Comparison of ENCODE assay signal across 20 cellular contexts in the genomic region with DNA sequence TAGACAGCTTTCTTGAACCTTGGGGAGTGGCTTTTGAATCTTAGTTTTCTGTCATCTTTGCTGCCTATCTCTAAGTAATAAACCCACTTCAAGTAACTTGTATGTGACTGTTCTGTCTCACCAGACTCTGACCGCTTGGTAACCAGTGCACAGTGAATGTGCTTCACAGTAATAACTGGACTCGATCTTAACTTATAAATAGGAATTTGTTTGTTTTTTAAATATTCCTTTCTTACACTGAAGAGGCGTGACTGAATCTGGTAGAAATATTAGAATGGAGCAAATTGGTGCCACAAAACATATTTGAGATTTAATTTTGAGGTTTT.
DNase-seq lines count a peak whose midpoint lies in the region; ATAC-seq, FAIRE-seq and TF ChIP-seq lines count a peak whose summit lies in the region.
"Had no signal": no experiment of that assay in that cellular context is flagged by ENCODE, and none has a peak within 500 bp of the region (broad histone marks: within the 10 kb centered on the region; RNA-seq: fewer than 3 reads in every experiment).

No MANE protein-coding gene starts in this region.

- H3K79me2 ChIP-seq in SK-N-SH (ENCODE audit: insufficient read depth), result no peaks in the 10 kb centered on the region

- TF ChIP-seq CTCF in SK-N-SH (IDR thresholded peaks at IDR 0.05), result no peak
- TF ChIP-seq CTCF in bronchial epithelial cell (IDR thresholded peaks at IDR 0.05; ENCODE audit: insufficient read depth, low read length, severe bottlenecking), result no peak
- no peak for TF ChIP-seq CTCF in left lung (IDR thresholded peaks at IDR 0.05)
- no peak for TF ChIP-seq CTCF in thoracic aorta (IDR thresholded peaks at IDR 0.05)

- no peaks in the 10 kb centered on the region for H3K9me3 ChIP-seq in SK-N-SH
- H3K9me3 ChIP-seq in left lung, result no peaks in the 10 kb centered on the region
- no peaks in the 10 kb centered on the region for H3K9me3 ChIP-seq in thoracic aorta

- peak overlapping the region; percentile 19; the same call in 1 of the 2 replicates for H2AFZ ChIP-seq in SK-N-SH (ENCODE audit: low read depth)

- H3K4me1 ChIP-seq in SK-N-SH (ENCODE audit: control insufficient read depth in 1 of 2, insufficient read depth in 2 of 2, low read depth in 1 of 2, low read length in 1 of 2) (peaks cover 4 to 10% of the 10 kb centered on the region in 2 experiments; a peak in 3 of 4 replicates), left lung (no peaks in the 10 kb centered on the region), thoracic aorta (ENCODE audit: control insufficient read depth in 1 of 2, low read depth in 2 of 2) (peaks cover 10 to 23% of the 10 kb centered on the region in 2 donors)

- no peak overlapping the region for H3K9ac ChIP-seq in SK-N-SH
- H3K9ac ChIP-seq: KMS-11 had no signal

- H3K27ac ChIP-seq in SK-N-SH (ENCODE audit: low read depth in 2 of 2, low read length in 1 of 2), result peak overlapping the region in 1 of 2 experiments; percentile 32; a peak in 3 of 4 replicates
- no peak overlapping the region for H3K27ac ChIP-seq in left lung
- peak overlapping the region; percentile 52 to 78 for H3K27ac ChIP-seq in thoracic aorta
- H3K27ac ChIP-seq: 22Rv1, KMS-11 had no signal

- TF ChIP-seq RAD21 in SK-N-SH (IDR thresholded peaks at IDR 0.05; ENCODE audit: low read length), result no peak

- no peaks in the 10 kb centered on the region for H4K20me1 ChIP-seq in SK-N-SH (ENCODE audit: insufficient read depth)

- H3K27me3 ChIP-seq in SK-N-SH (ENCODE audit: insufficient read depth), result no peaks in the 10 kb centered on the region
- no peaks in the 10 kb centered on the region for H3K27me3 ChIP-seq in bronchial epithelial cell (ENCODE audit: control insufficient read depth, insufficient read depth, low read length)
- no peaks in the 10 kb centered on the region for H3K27me3 ChIP-seq in left lung
- no peaks in the 10 kb centered on the region for H3K27me3 ChIP-seq in thoracic aorta (replicated peaks; ENCODE audit: insufficient read depth)

- FAIRE-seq in bronchial epithelial cell (lab: Jason Lieb, UNC), result no peak
- FAIRE-seq: GM12878, GM18507 had no signal

- ATAC-seq in SK-N-SH treated with all-trans-retinoic acid at 6 μM for 48 hours (no peak), left lung (peak; percentile 34), thoracic aorta (ENCODE audit: insufficient number of reproducible peaks, low FRiP score, low read depth) (no peak), HG02885 (IDR thresholded peaks at IDR 0.05; ENCODE audit: poor library complexity, unreplicated experiment) (no peak), HG02884 (IDR thresholded peaks at IDR 0.05; ENCODE audit: unreplicated experiment) (no peak)
- ATAC-seq: GM12878, Panc1 had no signal

- DNase-seq in SK-N-SH (no peak), bronchial epithelial cell (ENCODE audit: low read depth) (peak; percentile 25), left lung (no peak), thoracic aorta (ENCODE audit: low spot score) (no peak)
- no peak for DNase-seq in activated CD4-positive, alpha-beta T cell treated with anti-CD3 and anti-CD28 coated beads, Interleukin-2, amount 50 U/mL, for 1 hour
- DNase-seq: CD4-positive, alpha-beta memory T cell; DMS79 treated with DMSO at 0.1 percent for 48 hours; GDM1; GOT3; NCI-H1092; NCI-H146; NCI-H2081 had no signal

- no peak for TF ChIP-seq EP300 in SK-N-SH (IDR thresholded peaks at IDR 0.05; ENCODE audit: borderline replicate concordance in 1 of 2, low read depth in 1 of 2, low read length in 1 of 2)

- peaks cover 3% of the 10 kb centered on the region for H3F3A ChIP-seq in SK-N-SH (replicated peaks; ENCODE audit: insufficient read depth)

- H3K36me3 ChIP-seq in SK-N-SH (replicated peaks in 1 of 2; ENCODE audit: control insufficient read depth in 1 of 2, insufficient read depth in 2 of 2, low read length in 1 of 2) (no peaks in the 10 kb centered on the region), bronchial epithelial cell (ENCODE audit: control insufficient read depth, insufficient read depth, low read length) (no peaks in the 10 kb centered on the region), left lung (no peaks in the 10 kb centered on the region), thoracic aorta (no peaks in the 10 kb centered on the region)

- intact Hi-C loops in left lung (cut with DNase I), result no loop called here

- no peak overlapping the region for H3K4me2 ChIP-seq in SK-N-SH
- H3K4me2 ChIP-seq: KMS-11 had no signal

- H3K9me2 ChIP-seq in SK-N-SH, result no peaks in the 10 kb centered on the region

- POLR2A ChIA-PET in SK-N-SH (lab: Yijun Ruan, JAX), result no interaction called here

- H3K4me3 ChIP-seq in SK-N-SH (ENCODE audit: low read depth in 2 of 2, low read length in 1 of 2) (no peak overlapping the region), bronchial epithelial cell (ENCODE audit: low read depth, low read length) (no peak overlapping the region), left lung (no peak overlapping the region), thoracic aorta (no peak overlapping the region)
- H3K4me3 ChIP-seq: GM12878 had no signal

- CTCF ChIA-PET in SK-N-SH (lab: Yijun Ruan, JAX), result interaction anchor here (1.1 kb wide), 1 partner anchor 47 kb away, joined by 4 read pairs; no protein-coding TSS in a partner anchor

- 85% methylated on average over 3 of the region's 3 CpGs for WGBS in SK-N-SH (ENCODE audit: low lambda C conversion rate)

TF ChIP-seq in SK-N-SH, 30 proteins besides CTCF, POLR2A, EP300 and RAD21 (continues in another document):
- TF ChIP-seq MXI1 (IDR thresholded peaks at IDR 0.05; ENCODE audit: low read depth, low read length) (no peak), TCF12 (IDR thresholded peaks at IDR 0.05) (no peak), SMC3 (IDR thresholded peaks at IDR 0.05; ENCODE audit: low read depth, low read length) (no peak), EZH2phosphoT487 (IDR thresholded peaks at IDR 0.05; ENCODE audit: borderline replicate concordance, low read depth) (no peak)
- TF ChIP-seq, protein P1, sequence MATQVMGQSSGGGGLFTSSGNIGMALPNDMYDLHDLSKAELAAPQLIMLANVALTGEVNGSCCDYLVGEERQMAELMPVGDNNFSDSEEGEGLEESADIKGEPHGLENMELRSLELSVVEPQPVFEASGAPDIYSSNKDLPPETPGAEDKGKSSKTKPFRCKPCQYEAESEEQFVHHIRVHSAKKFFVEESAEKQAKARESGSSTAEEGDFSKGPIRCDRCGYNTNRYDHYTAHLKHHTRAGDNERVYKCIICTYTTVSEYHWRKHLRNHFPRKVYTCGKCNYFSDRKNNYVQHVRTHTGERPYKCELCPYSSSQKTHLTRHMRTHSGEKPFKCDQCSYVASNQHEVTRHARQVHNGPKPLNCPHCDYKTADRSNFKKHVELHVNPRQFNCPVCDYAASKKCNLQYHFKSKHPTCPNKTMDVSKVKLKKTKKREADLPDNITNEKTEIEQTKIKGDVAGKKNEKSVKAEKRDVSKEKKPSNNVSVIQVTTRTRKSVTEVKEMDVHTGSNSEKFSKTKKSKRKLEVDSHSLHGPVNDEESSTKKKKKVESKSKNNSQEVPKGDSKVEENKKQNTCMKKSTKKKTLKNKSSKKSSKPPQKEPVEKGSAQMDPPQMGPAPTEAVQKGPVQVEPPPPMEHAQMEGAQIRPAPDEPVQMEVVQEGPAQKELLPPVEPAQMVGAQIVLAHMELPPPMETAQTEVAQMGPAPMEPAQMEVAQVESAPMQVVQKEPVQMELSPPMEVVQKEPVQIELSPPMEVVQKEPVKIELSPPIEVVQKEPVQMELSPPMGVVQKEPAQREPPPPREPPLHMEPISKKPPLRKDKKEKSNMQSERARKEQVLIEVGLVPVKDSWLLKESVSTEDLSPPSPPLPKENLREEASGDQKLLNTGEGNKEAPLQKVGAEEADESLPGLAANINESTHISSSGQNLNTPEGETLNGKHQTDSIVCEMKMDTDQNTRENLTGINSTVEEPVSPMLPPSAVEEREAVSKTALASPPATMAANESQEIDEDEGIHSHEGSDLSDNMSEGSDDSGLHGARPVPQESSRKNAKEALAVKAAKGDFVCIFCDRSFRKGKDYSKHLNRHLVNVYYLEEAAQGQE (IDR thresholded peaks at IDR 0.05; ENCODE audit: low read depth, low read length), result no peak

TF ChIP-seq in SK-N-SH treated with all-trans-retinoic acid at 6 μM for 48 hours, 23 proteins besides CTCF, POLR2A, EP300 and RAD21 (continues in another document):
- TF ChIP-seq RARB (CRISPR knock-in tag; IDR thresholded peaks at IDR 0.05) (no peak), CSDC2 (CRISPR knock-in tag; IDR thresholded peaks at IDR 0.05) (no peak), SNAI2 (CRISPR knock-in tag; IDR thresholded peaks at IDR 0.05) (no peak), GLIS3 (CRISPR knock-in tag; IDR thresholded peaks at IDR 0.05) (no peak), ISL1 (CRISPR knock-in tag; IDR thresholded peaks at IDR 0.05) (no peak), ZNF565 (CRISPR knock-in tag; conservative IDR thresholded peaks at IDR 0.05; ENCODE audit: low read depth) (no peak), ESRRG (CRISPR knock-in tag; IDR thresholded peaks at IDR 0.05) (no peak)
- TF ChIP-seq, protein P2, sequence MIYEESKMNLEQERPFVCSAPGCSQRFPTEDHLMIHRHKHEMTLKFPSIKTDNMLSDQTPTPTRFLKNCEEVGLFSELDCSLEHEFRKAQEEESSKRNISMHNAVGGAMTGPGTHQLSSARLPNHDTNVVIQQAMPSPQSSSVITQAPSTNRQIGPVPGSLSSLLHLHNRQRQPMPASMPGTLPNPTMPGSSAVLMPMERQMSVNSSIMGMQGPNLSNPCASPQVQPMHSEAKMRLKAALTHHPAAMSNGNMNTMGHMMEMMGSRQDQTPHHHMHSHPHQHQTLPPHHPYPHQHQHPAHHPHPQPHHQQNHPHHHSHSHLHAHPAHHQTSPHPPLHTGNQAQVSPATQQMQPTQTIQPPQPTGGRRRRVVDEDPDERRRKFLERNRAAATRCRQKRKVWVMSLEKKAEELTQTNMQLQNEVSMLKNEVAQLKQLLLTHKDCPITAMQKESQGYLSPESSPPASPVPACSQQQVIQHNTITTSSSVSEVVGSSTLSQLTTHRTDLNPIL (CRISPR knock-in tag; IDR thresholded peaks at IDR 0.05; ENCODE audit: low read depth), result no peak
- TF ChIP-seq, protein P3, sequence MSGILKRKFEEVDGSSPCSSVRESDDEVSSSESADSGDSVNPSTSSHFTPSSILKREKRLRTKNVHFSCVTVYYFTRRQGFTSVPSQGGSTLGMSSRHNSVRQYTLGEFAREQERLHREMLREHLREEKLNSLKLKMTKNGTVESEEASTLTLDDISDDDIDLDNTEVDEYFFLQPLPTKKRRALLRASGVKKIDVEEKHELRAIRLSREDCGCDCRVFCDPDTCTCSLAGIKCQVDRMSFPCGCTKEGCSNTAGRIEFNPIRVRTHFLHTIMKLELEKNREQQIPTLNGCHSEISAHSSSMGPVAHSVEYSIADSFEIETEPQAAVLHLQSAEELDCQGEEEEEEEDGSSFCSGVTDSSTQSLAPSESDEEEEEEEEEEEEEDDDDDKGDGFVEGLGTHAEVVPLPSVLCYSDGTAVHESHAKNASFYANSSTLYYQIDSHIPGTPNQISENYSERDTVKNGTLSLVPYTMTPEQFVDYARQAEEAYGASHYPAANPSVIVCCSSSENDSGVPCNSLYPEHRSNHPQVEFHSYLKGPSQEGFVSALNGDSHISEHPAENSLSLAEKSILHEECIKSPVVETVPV (CRISPR knock-in tag; IDR thresholded peaks at IDR 0.05), result no peak

Comparison
In these comparisons a context has a peak if more than half of its experiments do, and no peak if none do; other contexts are left out.
1. H3K27ac ChIP-seq: peak in thoracic aorta (2 of 2); none in left lung (0 of 2).